18 cellular contexts compared by ENCODE assay signal in the genomic region with DNA sequence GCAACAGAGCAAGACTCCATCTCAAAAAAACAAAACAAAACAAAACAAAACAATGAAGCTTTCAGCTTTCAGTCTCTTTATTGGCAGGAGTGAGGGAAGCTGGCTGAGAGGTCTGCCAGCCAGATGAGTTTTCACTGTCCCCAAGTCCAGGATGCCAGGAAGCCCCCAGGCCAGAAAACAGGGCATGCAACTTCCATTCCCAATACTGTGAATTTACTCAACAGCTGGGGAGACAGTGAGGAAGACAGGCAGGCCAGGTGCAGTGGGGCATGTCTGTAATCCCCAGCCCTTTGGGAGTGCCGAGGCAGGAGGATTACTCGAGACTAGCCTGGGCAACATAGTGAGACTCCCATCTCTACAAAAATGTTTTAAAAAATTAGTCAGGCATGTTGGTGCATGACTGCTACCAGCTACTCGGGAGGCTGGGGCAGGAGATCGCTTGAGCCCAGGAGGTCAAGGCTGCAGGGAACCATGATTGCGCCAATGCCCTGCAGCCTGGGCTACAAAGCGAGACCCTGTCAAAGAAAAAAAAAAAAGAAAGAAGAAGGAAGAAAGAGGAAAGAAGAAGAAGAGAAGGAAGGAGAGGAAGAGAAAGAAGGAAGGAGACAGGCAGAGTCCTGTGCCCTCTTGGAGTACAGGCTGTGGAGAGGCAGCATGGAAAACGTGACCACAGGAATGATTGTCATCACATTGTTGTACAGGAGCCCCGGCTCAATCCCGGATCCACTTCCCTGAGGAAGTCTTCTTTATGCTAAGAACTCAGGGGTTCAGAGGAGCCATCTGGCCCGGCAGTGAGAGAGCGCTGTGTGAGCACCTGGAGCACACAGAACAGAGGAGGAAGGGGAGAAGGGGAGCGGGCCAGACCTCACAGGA. TPM values are rescaled to one million over a fixed set of nuclear protein-coding genes. Genes with fewer than 3 reads are reported as not detected.
DNase-seq lines count a peak whose midpoint lies in the region; ATAC-seq lines count a peak whose summit lies in the region.
"Had no signal": no experiment of that assay in that cellular context is flagged by ENCODE, and none has a peak within 500 bp of the region (broad histone marks: within the 10 kb centered on the region; RNA-seq: fewer than 3 reads in every experiment).

No MANE protein-coding gene starts in this region.

- H2BK120ac ChIP-seq in neuronal stem cell (ENCODE audit: low read depth, low read length) (no peak overlapping the region), mesendoderm (ENCODE audit: low read depth, low read length) (no peak overlapping the region)

- DNase-seq in COLO829 (ENCODE audit: low spot score) = peak; percentile 40
- peak; percentile 10 for DNase-seq in NCI-H69 (lab: John Stamatoyannopoulos, UW)
- peak; percentile 11 for DNase-seq in dermis blood vessel endothelial cell
- DNase-seq in neuronal stem cell (ENCODE audit: low spot score) = no peak
- no peak for DNase-seq in mesendoderm
- DNase-seq in NK-92 treated with Interleukin-12 subunit alpha and Interleukin-12 subunit beta, amount 100 ng/mL, for 24 hours (lab: John Stamatoyannopoulos, UW) = no peak
- DNase-seq: activated CD4-positive, alpha-beta T cell treated with anti-CD3 and anti-CD28 coated beads, Interleukin-2, amount 50 U/mL, for 1 hour; activated T-cell treated with anti-CD3 and anti-CD28 coated beads, Interleukin-2, amount 50 U/mL, for 72 hours; BE2C; cortex of kidney; esophagus squamous epithelium; NCI-H1105; NCI-H446; stimulated activated CD8-positive, alpha-beta memory T cell treated with anti-CD3 and anti-CD28 coated beads, Interleukin-4, amount 100 ng/mL, for 48 hours had no signal

- H3K4me1 ChIP-seq in neuronal stem cell (ENCODE audit: control insufficient read depth in 2 of 2, insufficient read depth in 1 of 2, low read depth in 1 of 2, low read length in 2 of 2) (peaks cover 8 to 17% of the 10 kb centered on the region in 2 donors), mesendoderm (ENCODE audit: control insufficient read depth, low read depth, low read length) (no peaks in the 10 kb centered on the region)
- H3K4me1 ChIP-seq: BE2C had no signal

- H2AK5ac ChIP-seq in neuronal stem cell (ENCODE audit: low read depth, low read length) (no peak overlapping the region), mesendoderm (ENCODE audit: low read length) (no peak overlapping the region)

- H2BK5ac ChIP-seq in neuronal stem cell (ENCODE audit: low read length) (no peak overlapping the region), mesendoderm (ENCODE audit: low read length) (no peak overlapping the region)

- H3K36me3 ChIP-seq in neuronal stem cell (replicated peaks in 1 of 2; ENCODE audit: control insufficient read depth in 2 of 2, insufficient read depth in 2 of 2, low read length in 2 of 2) (no peaks in the 10 kb centered on the region), mesendoderm (ENCODE audit: control insufficient read depth, insufficient read depth, low read length) (no peaks in the 10 kb centered on the region)
- H3K36me3 ChIP-seq: BE2C, esophagus squamous epithelium, prostate gland, tibial nerve had no signal

- no CpG with 5 or more reads among the region's 12 CpGs for WGBS in neuronal stem cell (ENCODE audit: extremely low coverage in 2 of 2, insufficient read length in 2 of 2, insufficient replicate concordance in 1 of 2), 2 donors
- WGBS in mesendoderm (ENCODE audit: extremely low coverage, insufficient coverage, low lambda C conversion rate) = no CpG with 5 or more reads among the region's 12 CpGs

- H3K9ac ChIP-seq in neuronal stem cell (ENCODE audit: low read depth, low read length, poor library complexity) (no peak overlapping the region), mesendoderm (ENCODE audit: low read length) (no peak overlapping the region)

- H2BK12ac ChIP-seq in neuronal stem cell (ENCODE audit: low read length) = no peak overlapping the region

- peak overlapping the region; percentile 75 for H2AFZ ChIP-seq in neuronal stem cell (ENCODE audit: low read length)

- H3K4ac ChIP-seq in neuronal stem cell (ENCODE audit: low read length) (peak overlapping the region; percentile 78), mesendoderm (ENCODE audit: low read depth, low read length) (no peak overlapping the region)

- H3K56ac ChIP-seq in mesendoderm (ENCODE audit: low read length) = no peak overlapping the region

- H3K23ac ChIP-seq in neuronal stem cell (ENCODE audit: low read depth, low read length, poor library complexity) = no peak overlapping the region
- no peak overlapping the region for H3K23ac ChIP-seq in mesendoderm (ENCODE audit: low read length)

- peak overlapping the region; percentile 67 for H3K18ac ChIP-seq in neuronal stem cell (ENCODE audit: low read length)
- no peak overlapping the region for H3K18ac ChIP-seq in mesendoderm (ENCODE audit: low read length)

- no peak overlapping the region for H3K27ac ChIP-seq in neuronal stem cell (replicated peaks; ENCODE audit: low read length)
- H3K27ac ChIP-seq in mesendoderm (ENCODE audit: low read depth, low read length) = no peak overlapping the region
- H3K27ac ChIP-seq: esophagus squamous epithelium, prostate gland had no signal

- H3K4me3 ChIP-seq in neuronal stem cell (ENCODE audit: low read length in 2 of 2) (no peak overlapping the region), mesendoderm (ENCODE audit: low read length) (no peak overlapping the region)
- H3K4me3 ChIP-seq: esophagus squamous epithelium, prostate gland, tibial nerve had no signal

- H3K4me2 ChIP-seq in neuronal stem cell (ENCODE audit: insufficient read depth, low read length, poor library complexity, severe bottlenecking) (no peak overlapping the region), mesendoderm (ENCODE audit: low read length) (no peak overlapping the region)

- no peaks in the 10 kb centered on the region for H3K79me2 ChIP-seq in mesendoderm (ENCODE audit: control insufficient read depth, insufficient read depth, low read length)

- no peak overlapping the region for H4K5ac ChIP-seq in mesendoderm (ENCODE audit: low read length)

- H3K27me3 ChIP-seq in neuronal stem cell (ENCODE audit: control insufficient read depth in 3 of 3, insufficient read depth in 3 of 3, low read depth in 1 of 3, low read length in 3 of 3) (peaks cover 0 to 67% (median 0%) of the 10 kb centered on the region in 3 experiments), mesendoderm (ENCODE audit: insufficient read depth, low read length, poor library complexity) (no peaks in the 10 kb centered on the region)
- H3K27me3 ChIP-seq: BE2C, esophagus squamous epithelium, tibial nerve had no signal

- H4K91ac ChIP-seq in neuronal stem cell (ENCODE audit: low read depth, low read length, poor library complexity) = no peak overlapping the region

- H3K79me1 ChIP-seq in neuronal stem cell (ENCODE audit: low read depth, low read length) = no peaks in the 10 kb centered on the region
- no peaks in the 10 kb centered on the region for H3K79me1 ChIP-seq in mesendoderm (ENCODE audit: low read length)

- no peaks in the 10 kb centered on the region for H3K9me3 ChIP-seq in neuronal stem cell (replicated peaks in 1 of 2; ENCODE audit: control insufficient read depth in 2 of 2, insufficient read depth in 1 of 2, low read depth in 1 of 2, low read length in 2 of 2)
- H3K9me3 ChIP-seq: BE2C, esophagus squamous epithelium, prostate gland, tibial nerve had no signal

- no peak for ATAC-seq in GM21717 (IDR thresholded peaks at IDR 0.05; ENCODE audit: unreplicated experiment)
- ATAC-seq in GM19455 (IDR thresholded peaks at IDR 0.05; ENCODE audit: unreplicated experiment) = no peak

- H3K14ac ChIP-seq in neuronal stem cell (ENCODE audit: low read length) = no peak overlapping the region

- H4K8ac ChIP-seq in neuronal stem cell (ENCODE audit: low read depth, low read length) (peak overlapping the region; percentile 45), mesendoderm (ENCODE audit: low read depth, low read length) (no peak overlapping the region)

- H2BK15ac ChIP-seq in neuronal stem cell (ENCODE audit: low read length) (no peak overlapping the region), mesendoderm (replicated peaks; ENCODE audit: low read depth) (no peak overlapping the region)

RNA-seq across cellular contexts. Expression of a gene that starts 29.2 kb away (rescaled TPM):
- total RNA-seq in dermis blood vessel endothelial cell = 2.8 and 3.2 TPM in 2 replicates
- 0.81 TPM for polyA plus RNA-seq in neuronal stem cell (2013, experiment 1 of 2)
- polyA plus RNA-seq in neuronal stem cell (2013, experiment 2 of 2) = 0.64 TPM
- polyA plus RNA-seq in mesendoderm (2013, experiment 1 of 2) = 3.3 TPM
- polyA plus RNA-seq in mesendoderm (2013, experiment 2 of 2) = 3.1 TPM

Comparison
In these comparisons a context has a peak if more than half of its experiments do, and no peak if none do; other contexts are left out.
1. DNase-seq: peak in COLO829 (single experiment), NCI-H69 (single experiment) and dermis blood vessel endothelial cell (single experiment); none in neuronal stem cell (single experiment), mesendoderm (single experiment) and NK-92 treated with Interleukin-12 subunit alpha and Interleukin-12 subunit beta, amount 100 ng/mL, for 24 hours (single experiment).